Comparison of ENCODE assay signal across 25 cellular contexts in genomic region chr5:54480296-54480695, GRCh38.
DNase-seq lines count a peak whose midpoint lies in the region; ATAC-seq and TF ChIP-seq lines count a peak whose summit lies in the region.
"Had no signal": no experiment of that assay in that cellular context is flagged by ENCODE, and none has a peak within 500 bp of the region (broad histone marks: within the 10 kb centered on the region; RNA-seq: fewer than 3 reads in every experiment).

No MANE protein-coding gene starts in this region.

- no peak overlapping the region for H3K27ac Mint-ChIP-seq in stimulated activated effector memory CD8-positive, alpha-beta T cell treated with anti-CD3 and anti-CD28 coated beads, Interleukin-12 subunit alpha, Interleukin-12 subunit beta, amount 100 ng/mL, for 72 hours
- H3K27ac Mint-ChIP-seq: activated B cell treated with CpG ODN at 0.5 μM for 24 hours, progenitor cell of endocrine pancreas had no signal

- DNase-seq in NCI-H82 (lab: John Stamatoyannopoulos, UW) = peak; percentile 60
- no peak for DNase-seq in NCI-H82 treated with DMSO at 0.1 percent for 48 hours (lab: John Stamatoyannopoulos, UW; ENCODE audit: unreplicated experiment)
- peak; percentile 4 for DNase-seq in SW480 (ENCODE audit: low spot score)
- DNase-seq in fibroblast of mammary gland (ENCODE audit: low read depth) = peak; percentile 20
- no peak for DNase-seq in stimulated activated effector memory CD8-positive, alpha-beta T cell treated with anti-CD3 and anti-CD28 coated beads, Interleukin-12 subunit alpha, Interleukin-12 subunit beta, amount 100 ng/mL, for 72 hours (ENCODE audit: low spot score in 2 of 2)
- DNase-seq in T-helper 2 cell = no peak
- DNase-seq in NCI-H1436 treated with DMSO at 0.1 percent for 48 hours (lab: John Stamatoyannopoulos, UW) = no peak
- DNase-seq: activated B cell treated with CpG ODN at 0.5 μM for 24 hours; activated CD4-positive, alpha-beta T cell treated with anti-CD3 and anti-CD28 coated beads, Interleukin-2, amount 50 U/mL, for 48 hours; activated effector memory CD4-positive, alpha-beta T cell treated with Interleukin-2 at 50 U/mL for 16 hours; cortex of kidney; heart left ventricle; KG1; midbrain; NCI-H1694; NCI-H2227 treated with DMSO at 0.1 percent for 48 hours; RPMI8226; small intestine; stimulated activated naive CD4-positive, alpha-beta T cell had no signal

- ATAC-seq in stimulated activated effector memory CD8-positive, alpha-beta T cell treated with anti-CD3 and anti-CD28 coated beads, Interleukin-12 subunit alpha, Interleukin-12 subunit beta, amount 100 ng/mL, for 72 hours = peak; percentile 44
- no peak for ATAC-seq in HG02981 (IDR thresholded peaks at IDR 0.05; ENCODE audit: unreplicated experiment)
- ATAC-seq: HCT116, heart left ventricle, SK-N-SH treated with all-trans-retinoic acid at 6 μM for 48 hours had no signal

- no peak for TF ChIP-seq CTCF in fibroblast of mammary gland (conservative IDR thresholded peaks at IDR 0.05; ENCODE audit: control insufficient read depth, insufficient read depth, low read depth, low read length)

- H3K9me3 Mint-ChIP-seq in stimulated activated effector memory CD8-positive, alpha-beta T cell treated with anti-CD3 and anti-CD28 coated beads, Interleukin-12 subunit alpha, Interleukin-12 subunit beta, amount 100 ng/mL, for 72 hours = no peaks in the 10 kb centered on the region

- no peak overlapping the region for H3K4me3 ChIP-seq in fibroblast of mammary gland (ENCODE audit: control insufficient read depth, low read depth, low read length)
- H3K4me3 ChIP-seq: heart left ventricle, thoracic aorta had no signal

- H3K36me3 Mint-ChIP-seq in stimulated activated effector memory CD8-positive, alpha-beta T cell treated with anti-CD3 and anti-CD28 coated beads, Interleukin-12 subunit alpha, Interleukin-12 subunit beta, amount 100 ng/mL, for 72 hours = no peaks in the 10 kb centered on the region

- H3K4me3 Mint-ChIP-seq in stimulated activated effector memory CD8-positive, alpha-beta T cell treated with anti-CD3 and anti-CD28 coated beads, Interleukin-12 subunit alpha, Interleukin-12 subunit beta, amount 100 ng/mL, for 72 hours = no peak overlapping the region
- H3K4me3 Mint-ChIP-seq: activated B cell treated with CpG ODN at 0.5 μM for 24 hours, neural crest cell had no signal

- no peaks in the 10 kb centered on the region for H3K4me1 Mint-ChIP-seq in stimulated activated effector memory CD8-positive, alpha-beta T cell treated with anti-CD3 and anti-CD28 coated beads, Interleukin-12 subunit alpha, Interleukin-12 subunit beta, amount 100 ng/mL, for 72 hours
- H3K4me1 Mint-ChIP-seq: activated B cell treated with CpG ODN at 0.5 μM for 24 hours, neural crest cell had no signal

Comparison
In these comparisons a context has a peak if more than half of its experiments do, and no peak if none do; other contexts are left out.
1. DNase-seq: peak in NCI-H82 (single experiment), SW480 (single experiment) and fibroblast of mammary gland (single experiment); none in NCI-H82 treated with DMSO at 0.1 percent for 48 hours (single experiment), stimulated activated effector memory CD8-positive, alpha-beta T cell treated with anti-CD3 and anti-CD28 coated beads, Interleukin-12 subunit alpha, Interleukin-12 subunit beta, amount 100 ng/mL, for 72 hours (0 of 2), T-helper 2 cell (0 of 5) and NCI-H1436 treated with DMSO at 0.1 percent for 48 hours (single experiment).